In genomic region chr16:6132121-6132520, GRCh38 we compare ENCODE assay signal across 15 cellular contexts.
DNase-seq lines count a peak whose midpoint lies in the region; ATAC-seq, FAIRE-seq and TF ChIP-seq lines count a peak whose summit lies in the region.
"Had no signal": no experiment of that assay in that cellular context is flagged by ENCODE, and none has a peak within 500 bp of the region (broad histone marks: within the 10 kb centered on the region; RNA-seq: fewer than 3 reads in every experiment).

No MANE protein-coding gene starts in this region.

- H3K4me3 ChIP-seq in Panc1 (ENCODE audit: low read depth in 2 of 2, low read length in 2 of 2): no peak overlapping the region
- H3K4me3 ChIP-seq in small intestine (ENCODE audit: low read depth in 1 of 2, low read length in 2 of 2): no peak overlapping the region
- no peak overlapping the region for H3K4me3 ChIP-seq in ascending aorta
- H3K4me3 ChIP-seq in mammary epithelial cell (replicated peaks in 1 of 3; ENCODE audit: insufficient read depth in 1 of 3, low read depth in 2 of 3, low read length in 3 of 3): no peak overlapping the region
- H3K4me3 ChIP-seq: PC-9 had no signal

- H3K9ac ChIP-seq in mammary epithelial cell (ENCODE audit: insufficient read depth, low read length): no peak overlapping the region

- no peak overlapping the region for H3K4me2 ChIP-seq in mammary epithelial cell (ENCODE audit: insufficient read depth, low read depth, low read length)
- H3K4me2 ChIP-seq: PC-9 had no signal

- no peak for FAIRE-seq in small intestine (lab: Jason Lieb, UNC)
- FAIRE-seq: GM19239, H54 had no signal

- H3K9me3 ChIP-seq in Panc1 (ENCODE audit: control insufficient read depth, insufficient read depth, low read depth, low read length): no peaks in the 10 kb centered on the region
- H3K9me3 ChIP-seq in small intestine (ENCODE audit: control insufficient read depth, low read depth): no peaks in the 10 kb centered on the region
- no peaks in the 10 kb centered on the region for H3K9me3 ChIP-seq in ascending aorta
- H3K9me3 ChIP-seq in mammary epithelial cell (replicated peaks; ENCODE audit: insufficient read depth, low read length): peaks cover 16% of the 10 kb centered on the region

- no peaks in the 10 kb centered on the region for H3K36me3 ChIP-seq in Panc1 (ENCODE audit: control insufficient read depth, insufficient read depth, low read length)
- no peaks in the 10 kb centered on the region for H3K36me3 ChIP-seq in small intestine (ENCODE audit: control insufficient read depth in 2 of 2, insufficient read depth in 2 of 2, low read length in 2 of 2)
- H3K36me3 ChIP-seq in ascending aorta: no peaks in the 10 kb centered on the region
- no peaks in the 10 kb centered on the region for H3K36me3 ChIP-seq in mammary epithelial cell (ENCODE audit: insufficient read depth, low read length)

- H3K4me1 ChIP-seq in Panc1 (ENCODE audit: control insufficient read depth, insufficient read depth, low read length): no peaks in the 10 kb centered on the region
- no peaks in the 10 kb centered on the region for H3K4me1 ChIP-seq in foreskin keratinocyte
- H3K4me1 ChIP-seq in small intestine (ENCODE audit: control insufficient read depth in 2 of 2, insufficient read depth in 1 of 2, low read depth in 1 of 2, low read length in 1 of 2): no peaks in the 10 kb centered on the region
- no peaks in the 10 kb centered on the region for H3K4me1 ChIP-seq in ascending aorta
- H3K4me1 ChIP-seq in mammary epithelial cell (ENCODE audit: insufficient read depth, low read length): no peaks in the 10 kb centered on the region

- BruUV-seq in Panc1 (replicated peaks; lab: Mats Ljungman, UMichigan) (no TSS peak), mammary epithelial cell (replicated peaks; lab: Mats Ljungman, UMichigan) (no TSS peak)

- DNase-seq in Daoy (ENCODE audit: low read depth): peak; percentile 35
- DNase-seq in Panc1 (ENCODE audit: low read depth, low spot score): no peak
- peak; percentile 51 to 52 for DNase-seq in foreskin keratinocyte
- DNase-seq in small intestine: peak; percentile 5
- no peak for DNase-seq in ascending aorta (ENCODE audit: low spot score in 2 of 2)
- no peak for DNase-seq in mammary epithelial cell
- DNase-seq: DMS153, HFFc6, NCI-H1105 treated with DMSO at 0.1 percent for 48 hours, NCI-H1694 treated with DMSO at 0.1 percent for 48 hours, NCI-H2107, PC-9 had no signal

- H3K79me2 ChIP-seq in mammary epithelial cell (ENCODE audit: insufficient read depth, low read length): no peaks in the 10 kb centered on the region

- no peak overlapping the region for H2AFZ ChIP-seq in mammary epithelial cell (ENCODE audit: low read depth, low read length)
- H2AFZ ChIP-seq: PC-9 had no signal

- no peaks in the 10 kb centered on the region for H4K20me1 ChIP-seq in mammary epithelial cell (ENCODE audit: insufficient read depth, low read length)

- H3K27ac ChIP-seq in Panc1 (ENCODE audit: low read length): no peak overlapping the region
- H3K27ac ChIP-seq in foreskin keratinocyte: no peak overlapping the region
- H3K27ac ChIP-seq in small intestine (ENCODE audit: low read depth in 1 of 2, low read length in 1 of 2): no peak overlapping the region
- no peak overlapping the region for H3K27ac ChIP-seq in ascending aorta
- H3K27ac ChIP-seq in mammary epithelial cell (ENCODE audit: insufficient read depth, low read depth, low read length): no peak overlapping the region
- H3K27ac ChIP-seq: PC-9 had no signal

- dilution Hi-C loops in mammary epithelial cell (cut with HindIII; ENCODE audit: low sequenced_read_pairs): no loop called here

- ATAC-seq in Panc1 (no peak), foreskin keratinocyte (peak; percentile 12), HG03095 (IDR thresholded peaks at IDR 0.05; ENCODE audit: unreplicated experiment) (no peak)

- WGBS in small intestine, 3 donors: 43 to 73% (median 60%) methylated on average over 6 of the region's 6 CpGs
- WGBS in mammary epithelial cell (ENCODE audit: low coverage, missing lambda C conversion rate): 56% methylated on average over 6 of the region's 6 CpGs

- TF ChIP-seq CTCF in Panc1 (IDR thresholded peaks at IDR 0.05) (0 out of 2 replicates have a peak, but pooled peaks have one; percentile 7), foreskin keratinocyte (conservative IDR thresholded peaks at IDR 0.05) (peak; percentile 29), ascending aorta (IDR thresholded peaks at IDR 0.05) (no peak), mammary epithelial cell (conservative IDR thresholded peaks at IDR 0.05 in 1 of 2, IDR thresholded peaks at IDR 0.05 in 1 of 2; ENCODE audit: extremely low read depth in 1 of 2, insufficient read depth in 1 of 2, low read depth in 1 of 2, low read length in 2 of 2) (no peak)

- intact Hi-C loops in Panc1 (cut with micrococcal nuclease; ENCODE audit: unreplicated experiment) (no loop called here), ascending aorta (cut with DNase I) (no loop called here), mammary epithelial cell (cut with micrococcal nuclease) (no loop called here)

- in situ Hi-C loops in Panc1 (cut with HindIII; ENCODE audit: low pct_unique_long_range_greater_than_20kb, low sequenced_read_pairs): no loop called here
- in situ Hi-C loops in mammary epithelial cell (cut with MboI; ENCODE audit: low sequenced_read_pairs in 2 of 2): no loop called here

- CTCF ChIA-PET in Panc1 (lab: Charles Lee) (no interaction called here), mammary epithelial cell (lab: Charles Lee; ENCODE audit: low non-redundant PET) (no interaction called here)

- H3K27me3 ChIP-seq in Panc1 (ENCODE audit: control insufficient read depth, insufficient read depth, low read length): no peaks in the 10 kb centered on the region
- no peaks in the 10 kb centered on the region for H3K27me3 ChIP-seq in foreskin keratinocyte
- no peaks in the 10 kb centered on the region for H3K27me3 ChIP-seq in small intestine (ENCODE audit: control insufficient read depth in 2 of 2, insufficient read depth in 2 of 2, low read length in 2 of 2)
- H3K27me3 ChIP-seq in ascending aorta: no peaks in the 10 kb centered on the region
- no peaks in the 10 kb centered on the region for H3K27me3 ChIP-seq in mammary epithelial cell (ENCODE audit: insufficient read depth, low read length)

- POLR2A ChIA-PET in Panc1 (lab: Charles Lee): no interaction called here

Comparison
In these comparisons a context has a peak if more than half of its experiments do, and no peak if none do; other contexts are left out.
1. DNase-seq: peak in Daoy (single experiment), foreskin keratinocyte (2 of 2) and small intestine (single experiment); none in Panc1 (single experiment), ascending aorta (0 of 2) and mammary epithelial cell (single experiment).
2. CTCF ChIP-seq: peak in Panc1 (single experiment) and foreskin keratinocyte (single experiment); none in ascending aorta (0 of 3) and mammary epithelial cell (0 of 2).